In the genomic region with DNA sequence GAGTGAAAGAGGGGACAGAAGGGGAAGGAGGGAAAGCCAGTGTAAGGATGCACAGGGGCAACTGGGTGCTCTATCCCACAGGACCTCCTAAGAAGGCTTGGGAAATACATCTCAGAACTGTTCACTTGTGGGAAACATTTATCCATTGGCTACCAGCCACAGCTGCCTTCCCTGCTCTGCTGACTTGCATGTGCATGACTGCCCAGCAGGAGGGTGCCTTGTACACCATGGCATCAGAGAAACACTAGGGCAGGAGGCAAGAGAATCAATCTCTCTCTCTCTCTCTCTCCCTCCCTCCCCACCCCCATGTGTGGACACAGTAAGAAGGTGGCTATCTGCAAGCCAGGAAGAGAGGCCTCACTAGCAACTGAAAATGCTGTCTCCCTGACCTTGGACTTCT, we compare ENCODE assay signal across 11 cellular contexts.
DNase-seq lines count a peak whose midpoint lies in the region; ATAC-seq and TF ChIP-seq lines count a peak whose summit lies in the region.
"Had no signal": no experiment of that assay in that cellular context is flagged by ENCODE, and none has a peak within 500 bp of the region (broad histone marks: within the 10 kb centered on the region; RNA-seq: fewer than 3 reads in every experiment).

No MANE protein-coding gene starts in this region.

- TF ChIP-seq CTCF in mammary epithelial cell (conservative IDR thresholded peaks at IDR 0.05 in 1 of 2, IDR thresholded peaks at IDR 0.05 in 1 of 2; ENCODE audit: extremely low read depth in 1 of 2, insufficient read depth in 1 of 2, low read depth in 1 of 2, low read length in 2 of 2) (peak in 1 of 2 donors; percentile 44), osteoblast (IDR thresholded peaks at IDR 0.05; ENCODE audit: extremely low read depth, low read depth, low read length) (peak; percentile 45), spleen (IDR thresholded peaks at IDR 0.05 in 8 of 11, conservative IDR thresholded peaks at IDR 0.05 in 3 of 11) (no peak)

- no peak for TF ChIP-seq POLR2A in spleen (IDR thresholded peaks at IDR 0.05)

- H3K79me2 ChIP-seq in Karpas-422 (ENCODE audit: low read length) (no peaks in the 10 kb centered on the region), mammary epithelial cell (ENCODE audit: insufficient read depth, low read length) (no peaks in the 10 kb centered on the region), osteoblast (ENCODE audit: insufficient read depth, low read length) (no peaks in the 10 kb centered on the region)

- H3K9me3 ChIP-seq in Karpas-422 (ENCODE audit: low read length) (no peaks in the 10 kb centered on the region), mammary epithelial cell (replicated peaks; ENCODE audit: insufficient read depth, low read length) (no peaks in the 10 kb centered on the region), osteoblast (ENCODE audit: low read depth, low read length) (no peaks in the 10 kb centered on the region), spleen (no peaks in the 10 kb centered on the region)
- H3K9me3 ChIP-seq: Caco-2, pancreas had no signal

- H3K4me1 Mint-ChIP-seq in activated CD4-positive, alpha-beta T cell treated with anti-CD3 and anti-CD28 coated beads, Interleukin-2, amount 10 ng/mL, durations not matched to agents 7 days and 5 days: peaks cover 67% of the 10 kb centered on the region

- intact Hi-C loops in mammary epithelial cell (cut with micrococcal nuclease) (no loop called here), spleen (cut with DNase I; ENCODE audit: low total_unique reads) (loop anchor here (5.0 to 10.0 kb wide), 2 partner anchors 152 to 259 kb away; no protein-coding TSS in a partner anchor)

- BruUV-seq in mammary epithelial cell (replicated peaks; lab: Mats Ljungman, UMichigan): no TSS peak

- dilution Hi-C loops in mammary epithelial cell (cut with HindIII; ENCODE audit: low sequenced_read_pairs): loop anchor here (5.0 kb wide), 1 partner anchor 147 kb away; no protein-coding TSS in a partner anchor

- no peak for ATAC-seq in HG03442 (IDR thresholded peaks at IDR 0.05; ENCODE audit: unreplicated experiment)
- ATAC-seq: pancreas had no signal

- H3K4me3 ChIP-seq in Karpas-422 (ENCODE audit: low read length) (no peak overlapping the region), mammary epithelial cell (replicated peaks in 1 of 3; ENCODE audit: insufficient read depth in 1 of 3, low read depth in 2 of 3, low read length in 3 of 3) (no peak overlapping the region), osteoblast (ENCODE audit: insufficient read depth, low read length) (no peak overlapping the region), spleen (no peak overlapping the region)
- H3K4me3 ChIP-seq: pancreas had no signal

- no peak overlapping the region for H3K4me3 Mint-ChIP-seq in activated CD4-positive, alpha-beta T cell treated with anti-CD3 and anti-CD28 coated beads, Interleukin-2, amount 10 ng/mL, durations not matched to agents 7 days and 5 days

- CTCF ChIA-PET in activated CD4-positive, alpha-beta T cell treated with anti-CD3 and anti-CD28 coated beads, Interleukin-2, amount 10 ng/mL, durations not matched to agents 7 days and 5 days (lab: Charles Lee): interaction anchor here (0.8 to 5.5 kb wide), 11 partner anchors 10 to 340 kb away, joined by 3 to 34 read pairs (median 3); no protein-coding TSS in a partner anchor
- CTCF ChIA-PET in mammary epithelial cell (lab: Charles Lee; ENCODE audit: low non-redundant PET): no interaction called here

- H3K9me3 Mint-ChIP-seq in activated CD4-positive, alpha-beta T cell treated with anti-CD3 and anti-CD28 coated beads, Interleukin-2, amount 10 ng/mL, durations not matched to agents 7 days and 5 days: no peaks in the 10 kb centered on the region
- H3K9me3 Mint-ChIP-seq: activated naive CD4-positive, alpha-beta T cell treated with anti-CD3 and anti-CD28 coated beads, Interleukin-2, amount 50 U/mL, for 72 hours had no signal

- no peaks in the 10 kb centered on the region for H4K20me1 ChIP-seq in Karpas-422 (ENCODE audit: insufficient read depth, low read depth, low read length)
- H4K20me1 ChIP-seq in mammary epithelial cell (ENCODE audit: insufficient read depth, low read length): no peaks in the 10 kb centered on the region
- no peaks in the 10 kb centered on the region for H4K20me1 ChIP-seq in osteoblast (ENCODE audit: insufficient read depth, low read length)

- in situ Hi-C loops in mammary epithelial cell (cut with MboI; ENCODE audit: low sequenced_read_pairs in 2 of 2): loop anchor here in 1 of 2 donors (10.0 to 25.0 kb wide), 2 partner anchors 139 to 257 kb away; no protein-coding TSS in a partner anchor

- POLR2A ChIA-PET in activated CD4-positive, alpha-beta T cell treated with anti-CD3 and anti-CD28 coated beads, Interleukin-2, amount 10 ng/mL, durations not matched to agents 7 days and 5 days (lab: Charles Lee): no interaction called here

- DNase-seq in activated CD4-positive, alpha-beta T cell treated with anti-CD3 and anti-CD28 coated beads, Interleukin-2, amount 10 ng/mL, durations not matched to agents 7 days and 5 days: no peak
- no peak for DNase-seq in activated CD4-positive, alpha-beta T cell treated with anti-CD3 and anti-CD28 coated beads for 4 hours
- peak; percentile 47 for DNase-seq in Karpas-422
- DNase-seq in mammary epithelial cell: peak; percentile 30
- peak; percentile 86 for DNase-seq in osteoblast (ENCODE audit: insufficient read length, low spot score, missing footprints)
- no peak for DNase-seq in GDM1 (lab: John Stamatoyannopoulos, UW)
- no peak for DNase-seq in spleen
- DNase-seq: Caco-2, pancreas had no signal

- H3K27me3 ChIP-seq in Karpas-422 (ENCODE audit: low read length) (no peaks in the 10 kb centered on the region), mammary epithelial cell (ENCODE audit: insufficient read depth, low read length) (no peaks in the 10 kb centered on the region), osteoblast (ENCODE audit: insufficient read depth, low read length) (no peaks in the 10 kb centered on the region), spleen (replicated peaks in 1 of 7) (no peaks in the 10 kb centered on the region)
- H3K27me3 ChIP-seq: pancreas had no signal

- H3K9ac ChIP-seq in Karpas-422 (ENCODE audit: low read length): no peak overlapping the region
- H3K9ac ChIP-seq in mammary epithelial cell (ENCODE audit: insufficient read depth, low read length): no peak overlapping the region

- H3K36me3 Mint-ChIP-seq in activated CD4-positive, alpha-beta T cell treated with anti-CD3 and anti-CD28 coated beads, Interleukin-2, amount 10 ng/mL, durations not matched to agents 7 days and 5 days (ENCODE audit: low read depth): peaks cover under 1% of the 10 kb centered on the region

- H3K4me2 ChIP-seq in Karpas-422 (ENCODE audit: low read depth, low read length, poor library complexity, severe bottlenecking) (no peak overlapping the region), mammary epithelial cell (ENCODE audit: insufficient read depth, low read depth, low read length) (no peak overlapping the region), osteoblast (ENCODE audit: insufficient read depth, low read length) (no peak overlapping the region)

- no peak overlapping the region for H3K27ac ChIP-seq in Karpas-422 (ENCODE audit: low read length)
- no peak overlapping the region for H3K27ac ChIP-seq in mammary epithelial cell (ENCODE audit: insufficient read depth, low read depth, low read length)
- H3K27ac ChIP-seq in osteoblast (ENCODE audit: low read depth, low read length): no peak overlapping the region
- no peak overlapping the region for H3K27ac ChIP-seq in spleen
- H3K27ac ChIP-seq: pancreas had no signal

- peaks cover 6% of the 10 kb centered on the region for H3K4me1 ChIP-seq in Karpas-422 (ENCODE audit: low read length)
- peaks cover 15% of the 10 kb centered on the region for H3K4me1 ChIP-seq in mammary epithelial cell (ENCODE audit: insufficient read depth, low read length)
- peaks cover 12% of the 10 kb centered on the region for H3K4me1 ChIP-seq in osteoblast (ENCODE audit: insufficient read depth, low read length)
- H3K4me1 ChIP-seq in spleen: peaks cover 0 to 43% (median 7%) of the 10 kb centered on the region in 6 donors
- H3K4me1 ChIP-seq: Caco-2 had no signal

- H3K27me3 Mint-ChIP-seq in activated CD4-positive, alpha-beta T cell treated with anti-CD3 and anti-CD28 coated beads, Interleukin-2, amount 10 ng/mL, durations not matched to agents 7 days and 5 days: no peaks in the 10 kb centered on the region

- no peaks in the 10 kb centered on the region for H3K9me2 ChIP-seq in Karpas-422 (replicated peaks; ENCODE audit: insufficient read depth, low read length)

- H3K27ac Mint-ChIP-seq in activated CD4-positive, alpha-beta T cell treated with anti-CD3 and anti-CD28 coated beads, Interleukin-2, amount 10 ng/mL, durations not matched to agents 7 days and 5 days: peak overlapping the region; percentile 31
- H3K27ac Mint-ChIP-seq: activated naive CD4-positive, alpha-beta T cell treated with anti-CD3 and anti-CD28 coated beads, Interleukin-2, amount 50 U/mL, for 72 hours had no signal

- H3K36me3 ChIP-seq in Karpas-422 (ENCODE audit: insufficient read depth, low read length) (no peaks in the 10 kb centered on the region), mammary epithelial cell (ENCODE audit: insufficient read depth, low read length) (no peaks in the 10 kb centered on the region), osteoblast (ENCODE audit: insufficient read depth, low read length) (no peaks in the 10 kb centered on the region), spleen (no peaks in the 10 kb centered on the region)
- H3K36me3 ChIP-seq: pancreas had no signal

- H2AFZ ChIP-seq in Karpas-422 (ENCODE audit: low read length) (no peak overlapping the region), mammary epithelial cell (ENCODE audit: low read depth, low read length) (no peak overlapping the region), osteoblast (ENCODE audit: low read length) (no peak overlapping the region)

Comparison
In these comparisons a context has a peak if more than half of its experiments do, and no peak if none do; other contexts are left out.
1. DNase-seq: peak in Karpas-422 (single experiment), mammary epithelial cell (single experiment) and osteoblast (single experiment); none in activated CD4-positive, alpha-beta T cell treated with anti-CD3 and anti-CD28 coated beads, Interleukin-2, amount 10 ng/mL, durations not matched to agents 7 days and 5 days (single experiment), activated CD4-positive, alpha-beta T cell treated with anti-CD3 and anti-CD28 coated beads for 4 hours (0 of 2), GDM1 (single experiment) and spleen (single experiment).